ENCODE assay signal across 21 cellular contexts in genomic region chr4:40870076-40870624, GRCh38.
"Had no signal": no experiment of that assay in that cellular context is flagged by ENCODE, and none has a peak within 500 bp of the region (broad histone marks: within the 10 kb centered on the region; RNA-seq: fewer than 3 reads in every experiment).

No MANE protein-coding gene starts in this region.

- H3K27me3 Mint-ChIP-seq: dendritic cell treated with granulocyte-macrophage colony-stimulating factor and Interleukin-4, amounts not matched to agents 40 ng/mL and 50 ng/mL, for 4 days had no signal

- H3K4me1 ChIP-seq: esophagus squamous epithelium, gastroesophageal sphincter, stomach, transverse colon had no signal

- H3K27ac ChIP-seq: esophagus squamous epithelium, gastroesophageal sphincter, stomach, transverse colon had no signal

- H3K4me3 Mint-ChIP-seq: dendritic cell treated with granulocyte-macrophage colony-stimulating factor and Interleukin-4, amounts not matched to agents 40 ng/mL and 50 ng/mL, for 4 days; effector memory CD8-positive, alpha-beta T cell; naive B cell; nephron had no signal

- H3K4me1 Mint-ChIP-seq: naive B cell, nephron had no signal

- H3K9me3 ChIP-seq: esophagus squamous epithelium, gastroesophageal sphincter, stomach, thoracic aorta, transverse colon had no signal

- H3K36me3 ChIP-seq: thoracic aorta, transverse colon had no signal

- H3K9me3 Mint-ChIP-seq: dendritic cell treated with granulocyte-macrophage colony-stimulating factor and Interleukin-4, amounts not matched to agents 40 ng/mL and 50 ng/mL, for 4 days; effector memory CD8-positive, alpha-beta T cell; naive B cell; nephron had no signal

- DNase-seq: effector memory CD8-positive, alpha-beta T cell; esophagus squamous epithelium; foreskin fibroblast; kidney; left colon; left ventricle myocardium superior; mesendoderm; naive B cell; posterior cingulate gyrus; right cardiac atrium; small intestine; stimulated activated CD4-positive, alpha-beta T cell treated with anti-CD3 and anti-CD28 coated beads, Interleukin-12 subunit alpha, Interleukin-12 subunit beta, amount 100 ng/mL, for 4 hours; stimulated activated naive CD4-positive, alpha-beta T cell; stomach; substantia nigra; transverse colon had no signal

- H3K4me3 ChIP-seq: esophagus squamous epithelium, gastroesophageal sphincter, lung, stomach, thoracic aorta, transverse colon had no signal

- ATAC-seq: effector memory CD8-positive, alpha-beta T cell; gastroesophageal sphincter; left colon; left ventricle myocardium superior had no signal

- H3K27ac Mint-ChIP-seq: dendritic cell treated with granulocyte-macrophage colony-stimulating factor and Interleukin-4, amounts not matched to agents 40 ng/mL and 50 ng/mL, for 4 days; effector memory CD8-positive, alpha-beta T cell; nephron had no signal

- H3K36me3 Mint-ChIP-seq: naive B cell had no signal
